22 cellular contexts compared by ENCODE assay signal in genomic region chr3:180116658-180117057, GRCh38.
"Had no signal": no experiment of that assay in that cellular context is flagged by ENCODE, and none has a peak within 500 bp of the region (broad histone marks: within the 10 kb centered on the region; RNA-seq: fewer than 3 reads in every experiment).

No MANE protein-coding gene starts in this region.

- H3K4me1 Mint-ChIP-seq: activated naive CD8-positive, alpha-beta T cell treated with anti-CD3 and anti-CD28 coated beads, Interleukin-2, amount 10 ng/mL, durations not matched to agents 7 days and 5 days; memory B cell; nephron; stimulated activated naive B cell treated with anti-CD40 and anti-IgM and Interleukin-4, amounts not matched to agents 10 μg/mL and 1 μg/mL and 100 μg/mL, for 72 hours had no signal

- ATAC-seq: heart left ventricle; left colon; right lobe of liver; stimulated activated naive B cell treated with anti-CD40 and anti-IgM and Interleukin-4, amounts not matched to agents 10 μg/mL and 1 μg/mL and 100 μg/mL, for 72 hours had no signal

- H3K27me3 Mint-ChIP-seq: activated naive CD8-positive, alpha-beta T cell treated with anti-CD3 and anti-CD28 coated beads, Interleukin-2, amount 10 ng/mL, durations not matched to agents 7 days and 5 days; memory B cell; stimulated activated naive B cell treated with anti-CD40 and anti-IgM and Interleukin-4, amounts not matched to agents 10 μg/mL and 1 μg/mL and 100 μg/mL, for 72 hours had no signal

- H3K36me3 Mint-ChIP-seq: activated naive CD8-positive, alpha-beta T cell treated with anti-CD3 and anti-CD28 coated beads, Interleukin-2, amount 10 ng/mL, durations not matched to agents 7 days and 5 days; memory B cell; stimulated activated naive B cell treated with anti-CD40 and anti-IgM and Interleukin-4, amounts not matched to agents 10 μg/mL and 1 μg/mL and 100 μg/mL, for 72 hours had no signal

- H3K36me3 ChIP-seq: heart left ventricle, right lobe of liver, uterus, WERI-Rb-1 had no signal

- DNase-seq: activated CD4-positive, alpha-beta T cell treated with anti-CD3 and anti-CD28 coated beads for 1 hour; activated naive CD4-positive, alpha-beta T cell treated with Interleukin-2 at 50 U/mL for 16 hours; activated naive CD8-positive, alpha-beta T cell treated with anti-CD3 and anti-CD28 coated beads, Interleukin-2, amount 10 ng/mL, durations not matched to agents 7 days and 5 days; activated T-cell treated with anti-CD3 and anti-CD28 coated beads, Interleukin-2, amount 50 U/mL, for 48 hours; amniotic stem cell; heart left ventricle; left colon; posterior cingulate gyrus; right lobe of liver; small intestine; stimulated activated CD4-positive, alpha-beta T cell treated with anti-CD3 and anti-CD28 coated beads, Interleukin-15, amount 100 ng/mL, for 24 hours; stimulated activated CD8-positive, alpha-beta memory T cell treated with anti-CD3 and anti-CD28 coated beads, Interleukin-4, amount 100 ng/mL, for 48 hours; stimulated activated naive B cell treated with anti-CD40 and anti-IgM and Interleukin-4, amounts not matched to agents 10 μg/mL and 1 μg/mL and 100 μg/mL, for 72 hours; T-helper 1 cell; testis; trophoblast cell; uterus; WERI-Rb-1 had no signal

- H3K4me3 Mint-ChIP-seq: activated naive CD8-positive, alpha-beta T cell treated with anti-CD3 and anti-CD28 coated beads, Interleukin-2, amount 10 ng/mL, durations not matched to agents 7 days and 5 days; memory B cell; nephron; stimulated activated naive B cell treated with anti-CD40 and anti-IgM and Interleukin-4, amounts not matched to agents 10 μg/mL and 1 μg/mL and 100 μg/mL, for 72 hours had no signal

- H3K9me3 Mint-ChIP-seq: activated naive CD8-positive, alpha-beta T cell treated with anti-CD3 and anti-CD28 coated beads, Interleukin-2, amount 10 ng/mL, durations not matched to agents 7 days and 5 days; nephron had no signal

- H3K4me1 ChIP-seq: heart left ventricle, right lobe of liver, testis, uterus had no signal

- H3K4me3 ChIP-seq: coronary artery, heart left ventricle, right lobe of liver, testis, uterus had no signal

- H3K27ac ChIP-seq: coronary artery, epithelial cell of prostate, heart left ventricle, right lobe of liver, testis, uterus, WERI-Rb-1 had no signal

- H3K27me3 ChIP-seq: heart left ventricle, right lobe of liver, testis, uterus had no signal

- H3K9me3 ChIP-seq: heart left ventricle, right lobe of liver, testis, uterus had no signal

- H3K27ac Mint-ChIP-seq: activated naive CD8-positive, alpha-beta T cell treated with anti-CD3 and anti-CD28 coated beads, Interleukin-2, amount 10 ng/mL, durations not matched to agents 7 days and 5 days; memory B cell; nephron; stimulated activated naive B cell treated with anti-CD40 and anti-IgM and Interleukin-4, amounts not matched to agents 10 μg/mL and 1 μg/mL and 100 μg/mL, for 72 hours had no signal
